ENCODE assay signal across 19 cellular contexts in the genomic region with DNA sequence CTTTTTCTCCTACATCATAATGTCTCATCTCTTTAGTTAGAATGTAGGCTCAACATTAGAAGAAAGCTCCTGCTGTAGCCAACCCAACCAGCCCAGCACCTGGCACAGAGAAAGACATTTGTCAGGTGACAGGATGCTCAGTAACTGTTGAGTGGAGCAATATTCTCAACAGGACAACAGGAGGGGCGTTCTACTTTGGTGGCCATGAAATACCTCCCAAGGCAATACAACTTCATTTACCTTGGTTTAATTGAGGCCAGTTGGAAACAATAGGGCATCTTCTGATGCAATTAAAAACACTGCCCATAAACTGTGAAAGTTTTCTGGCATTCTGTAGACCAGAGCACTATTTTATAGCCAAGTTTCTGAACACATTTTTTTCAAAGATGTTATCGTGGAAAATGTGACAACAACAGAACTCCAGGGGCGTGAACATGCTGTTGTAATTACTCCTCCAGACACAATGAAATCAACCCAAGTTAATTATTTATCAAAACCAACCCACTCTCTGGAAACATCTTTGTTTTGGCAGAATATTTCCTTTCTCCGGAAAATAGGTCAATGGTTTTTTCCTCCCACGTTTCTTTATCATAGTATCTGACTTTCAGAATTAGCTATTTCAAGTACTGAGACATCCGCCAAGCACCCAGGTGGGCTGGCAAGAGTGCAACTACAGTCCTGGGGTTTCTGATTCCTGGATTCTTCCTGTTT.
A peak's percentile ranks its signal among the peaks of the same experiment; 100 is the strongest.
DNase-seq lines count a peak whose midpoint lies in the region; ATAC-seq, FAIRE-seq and TF ChIP-seq lines count a peak whose summit lies in the region.
"Had no signal": no experiment of that assay in that cellular context is flagged by ENCODE, and none has a peak within 500 bp of the region (broad histone marks: within the 10 kb centered on the region; RNA-seq: fewer than 3 reads in every experiment).

No MANE protein-coding gene starts in this region.

- TF ChIP-seq RAD21 in liver (IDR thresholded peaks at IDR 0.05) (no peak), HepG2 (CRISPR knock-in tag; IDR thresholded peaks at IDR 0.05) (no peak)

- intact Hi-C loops in HepG2 (cut with micrococcal nuclease; ENCODE audit: unreplicated experiment) (no loop called here), body of pancreas (cut with DNase I) (no loop called here), left colon (cut with DNase I, micrococcal nuclease) (no loop called here)

- H3K27me3 ChIP-seq in liver (ENCODE audit: control insufficient read depth in 4 of 4, insufficient read depth in 4 of 4, low read length in 3 of 4) (no peaks in the 10 kb centered on the region), HepG2 (ENCODE audit: control insufficient read depth in 1 of 2, insufficient read depth in 2 of 2, low read length in 2 of 2) (no peaks in the 10 kb centered on the region), body of pancreas (no peaks in the 10 kb centered on the region)
- H3K27me3 ChIP-seq: cardiac muscle cell had no signal

- TF ChIP-seq EP300 in HepG2 (IDR thresholded peaks at IDR 0.05; ENCODE audit: low read depth in 2 of 2, low read length in 2 of 2) = no peak
- no peak for TF ChIP-seq EP300 in HepG2 (CRISPR knock-in tag; IDR thresholded peaks at IDR 0.05; ENCODE audit: borderline replicate concordance)

- H3K4me1 ChIP-seq in liver (ENCODE audit: control insufficient read depth in 4 of 4, insufficient read depth in 4 of 4, low read length in 3 of 4) (peaks cover 0 to 20% (median 11%) of the 10 kb centered on the region in 4 donors), HepG2 (ENCODE audit: insufficient read depth, low read length) (no peaks in the 10 kb centered on the region), body of pancreas (peaks cover 33% of the 10 kb centered on the region)

- DNase-seq in HepG2 (ENCODE audit: low spot score) (no peak), body of pancreas (peak in 3 of 4 donors; percentile 31 to 51 (median 36)), left colon (peak; percentile 32 to 42), erythroblast (lab: John Stamatoyannopoulos, UW) (no peak)
- DNase-seq in naive thymus-derived CD8-positive, alpha-beta T cell = no peak
- no peak for DNase-seq in activated naive CD4-positive, alpha-beta T cell (lab: John Stamatoyannopoulos, UW)
- DNase-seq: activated naive CD8-positive, alpha-beta T cell treated with anti-CD3 and anti-CD28 coated beads, Interleukin-2, amount 10 ng/mL, durations not matched to agents 7 days and 5 days; COR-L47; effector memory CD8-positive, alpha-beta T cell; GF-D8; H9; mesenchymal stem cell; NCI-H1694 treated with DMSO at 0.1 percent for 48 hours; NCI-H345; substantia nigra had no signal

- H3K36me3 Mint-ChIP-seq in naive thymus-derived CD8-positive, alpha-beta T cell = no peaks in the 10 kb centered on the region
- H3K36me3 Mint-ChIP-seq: activated naive CD8-positive, alpha-beta T cell treated with anti-CD3 and anti-CD28 coated beads, Interleukin-2, amount 10 ng/mL, durations not matched to agents 7 days and 5 days had no signal

- no peaks in the 10 kb centered on the region for H3K4me1 Mint-ChIP-seq in naive thymus-derived CD8-positive, alpha-beta T cell
- H3K4me1 Mint-ChIP-seq: activated naive CD8-positive, alpha-beta T cell treated with anti-CD3 and anti-CD28 coated beads, Interleukin-2, amount 10 ng/mL, durations not matched to agents 7 days and 5 days; H9 had no signal

- POLR2A ChIA-PET in HepG2 (lab: Yijun Ruan, JAX) = no interaction called here
- POLR2A ChIA-PET in naive thymus-derived CD8-positive, alpha-beta T cell (lab: Charles Lee) = no interaction called here

- H3K27ac ChIP-seq in liver (ENCODE audit: low read depth in 1 of 2, low read length in 2 of 2) (peak overlapping the region; percentile 10 to 57), HepG2 (ENCODE audit: extremely low read length, insufficient read depth, low read length) (no peak overlapping the region), body of pancreas (peak overlapping the region; percentile 19 to 80 (median 56))
- H3K27ac ChIP-seq: cardiac muscle cell had no signal

- ATAC-seq in HepG2 (no peak), body of pancreas (peak; percentile 68), left colon (peak; percentile 72)
- no peak for ATAC-seq in naive thymus-derived CD8-positive, alpha-beta T cell
- ATAC-seq: activated CD4-positive, CD25-positive, alpha-beta regulatory T cell treated with anti-CD3 and anti-CD28 coated beads, Interleukin-2, amount 50 U/mL, for 24 hours; effector memory CD8-positive, alpha-beta T cell had no signal

- CTCF ChIA-PET in HepG2 (lab: Yijun Ruan, JAX; ENCODE audit: low intra/inter-chr PET ratio, low total read pairs) = no interaction called here

- WGBS in liver = 28% methylated on average over 6 of the region's 6 CpGs
- 18% methylated on average over 6 of the region's 6 CpGs for WGBS in HepG2 (ENCODE audit: low lambda C conversion rate)
- WGBS in body of pancreas, 2 donors = 9 to 11% methylated on average over 6 of the region's 6 CpGs

- no peak for FAIRE-seq in HepG2 (lab: Jason Lieb, UNC)

- TF ChIP-seq POLR2A in HepG2 (IDR thresholded peaks at IDR 0.05; ENCODE audit: insufficient read depth in 1 of 2, low read depth in 2 of 2, low read length in 2 of 2) (no peak), body of pancreas (IDR thresholded peaks at IDR 0.05) (no peak), erythroblast (IDR thresholded peaks at IDR 0.05; ENCODE audit: low read length) (no peak)

- peaks cover 3 to 31% (median 13%) of the 10 kb centered on the region in 5 donors for H3K27me3 Mint-ChIP-seq in naive thymus-derived CD8-positive, alpha-beta T cell
- H3K27me3 Mint-ChIP-seq: effector memory CD8-positive, alpha-beta T cell had no signal

- H4K20me1 ChIP-seq in HepG2 (ENCODE audit: insufficient read depth, low read length) = no peaks in the 10 kb centered on the region

- no peak overlapping the region for H3K4me2 ChIP-seq in HepG2 (ENCODE audit: low read depth, low read length)

- H3K9me3 Mint-ChIP-seq in naive thymus-derived CD8-positive, alpha-beta T cell = peaks cover 0 to 28% (median 3%) of the 10 kb centered on the region in 9 donors
- H3K9me3 Mint-ChIP-seq: activated naive CD8-positive, alpha-beta T cell treated with anti-CD3 and anti-CD28 coated beads, Interleukin-2, amount 10 ng/mL, durations not matched to agents 7 days and 5 days; H9 had no signal

- TF ChIP-seq CTCF in liver (IDR thresholded peaks at IDR 0.05; ENCODE audit: low read depth, low read length, missing input control) (no peak), HepG2 (CRISPR knock-in tag; IDR thresholded peaks at IDR 0.05) (no peak), body of pancreas (IDR thresholded peaks at IDR 0.05) (no peak)

- no peak overlapping the region for H3K27ac Mint-ChIP-seq in naive thymus-derived CD8-positive, alpha-beta T cell
- H3K27ac Mint-ChIP-seq: activated naive CD8-positive, alpha-beta T cell treated with anti-CD3 and anti-CD28 coated beads, Interleukin-2, amount 10 ng/mL, durations not matched to agents 7 days and 5 days; effector memory CD8-positive, alpha-beta T cell; H9 had no signal

- H3K4me3 Mint-ChIP-seq in naive thymus-derived CD8-positive, alpha-beta T cell = no peak overlapping the region
- H3K4me3 Mint-ChIP-seq: activated naive CD8-positive, alpha-beta T cell treated with anti-CD3 and anti-CD28 coated beads, Interleukin-2, amount 10 ng/mL, durations not matched to agents 7 days and 5 days; effector memory CD8-positive, alpha-beta T cell; H9; neural crest cell had no signal

- H3K36me3 ChIP-seq in liver (ENCODE audit: control insufficient read depth in 4 of 4, insufficient read depth in 3 of 4, low read depth in 1 of 4, low read length in 3 of 4) (no peaks in the 10 kb centered on the region), HepG2 (replicated peaks in 1 of 2; ENCODE audit: control insufficient read depth in 1 of 2, insufficient read depth in 2 of 2, low read length in 2 of 2) (no peaks in the 10 kb centered on the region), body of pancreas (replicated peaks in 1 of 2; ENCODE audit: insufficient read depth in 1 of 2, low read depth in 2 of 2) (no peaks in the 10 kb centered on the region)
- H3K36me3 ChIP-seq: cardiac muscle cell had no signal

- H3K9ac ChIP-seq in liver (ENCODE audit: low read depth in 1 of 2, low read length in 2 of 2) (no peak overlapping the region), HepG2 (ENCODE audit: insufficient read depth, low read depth, low read length) (no peak overlapping the region)

- no peak overlapping the region for H2AFZ ChIP-seq in HepG2 (ENCODE audit: low read length)

- H3K4me3 ChIP-seq in liver (ENCODE audit: low read depth in 1 of 3, low read length in 3 of 3) (no peak overlapping the region), HepG2 (replicated peaks in 1 of 3; ENCODE audit: insufficient read depth in 1 of 3, low read depth in 2 of 3, low read length in 3 of 3) (no peak overlapping the region), body of pancreas (no peak overlapping the region)
- H3K4me3 ChIP-seq: cardiac muscle cell had no signal

- no TSS peak for BruUV-seq in HepG2 (replicated peaks; lab: Mats Ljungman, UMichigan)

- H3K79me2 ChIP-seq in HepG2 (ENCODE audit: insufficient read depth, low read length) = no peaks in the 10 kb centered on the region

- peaks cover 0 to 2% (median 0%) of the 10 kb centered on the region in 4 donors for H3K9me3 ChIP-seq in liver (ENCODE audit: control insufficient read depth in 4 of 4, low read length in 3 of 4)
- H3K9me3 ChIP-seq in HepG2 (ENCODE audit: low read length) = no peaks in the 10 kb centered on the region
- H3K9me3 ChIP-seq in body of pancreas = no peaks in the 10 kb centered on the region

- in situ Hi-C loops in HepG2 (cut with HindIII; ENCODE audit: extremely low pct_ligation_motif_present, low pct_unique_long_range_greater_than_20kb) = no loop called here

TF ChIP-seq in liver, 16 proteins besides CTCF, POLR2A, EP300 and RAD21 (continues in another document):
- TF ChIP-seq NR2F2 (IDR thresholded peaks at IDR 0.05) (no peak), SP1 (IDR thresholded peaks at IDR 0.05) (peak; percentile 48), RXRA (IDR thresholded peaks at IDR 0.05) (peak; percentile 18 to 58), JUND (IDR thresholded peaks at IDR 0.05) (peak; percentile 79 to 85)

TF ChIP-seq in HepG2, 621 proteins besides CTCF, POLR2A, EP300 and RAD21 (continues in another document):
- no peak for TF ChIP-seq POLR2AphosphoS2 (IDR thresholded peaks at IDR 0.05; ENCODE audit: low read depth, low read length)
- no peak for TF ChIP-seq GABPB1 (CRISPR knock-in tag; IDR thresholded peaks at IDR 0.05)
- no peak for TF ChIP-seq EHMT2 (IDR thresholded peaks at IDR 0.05; ENCODE audit: borderline replicate concordance, low read depth, low read length)
- no peak for TF ChIP-seq FOXJ3 (CRISPR knock-in tag; IDR thresholded peaks at IDR 0.05; ENCODE audit: borderline replicate concordance)
- no peak for TF ChIP-seq ZNF720 (CRISPR knock-in tag; IDR thresholded peaks at IDR 0.05)
- TF ChIP-seq TBL1XR1 (IDR thresholded peaks at IDR 0.05; ENCODE audit: borderline replicate concordance, low read length, partially characterized antibody) = no peak

Comparison
In these comparisons a context has a peak if more than half of its experiments do, and no peak if none do; other contexts are left out.
1. ATAC-seq: peak in body of pancreas (single experiment) and left colon (single experiment); none in HepG2 (single experiment) and naive thymus-derived CD8-positive, alpha-beta T cell (0 of 2).
2. DNase-seq: peak in body of pancreas (3 of 4) and left colon (2 of 2); none in HepG2 (single experiment), naive thymus-derived CD8-positive, alpha-beta T cell (0 of 10), activated naive CD4-positive, alpha-beta T cell (0 of 4) and erythroblast (0 of 2).